In the genomic region with DNA sequence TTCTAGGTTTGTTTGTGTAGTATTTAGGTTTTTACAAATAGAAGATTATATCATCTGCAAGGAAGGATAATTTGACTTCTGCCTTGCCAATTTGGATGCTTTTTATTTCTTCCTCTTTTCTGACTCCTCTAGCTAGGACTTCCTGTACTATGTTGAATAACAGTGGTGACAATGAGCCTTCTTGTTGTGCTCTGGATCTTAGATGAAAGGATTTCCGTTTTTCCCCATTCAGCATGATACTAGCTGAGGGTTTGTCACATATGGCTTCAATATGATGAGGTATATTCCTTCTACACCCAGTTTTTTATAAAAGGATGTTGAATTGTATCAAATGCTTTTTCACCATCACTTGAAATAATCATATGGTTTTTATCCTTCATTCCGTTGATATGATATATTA, we compare ENCODE assay signal across 22 cellular contexts.
"Had no signal": no experiment of that assay in that cellular context is flagged by ENCODE, and none has a peak within 500 bp of the region (broad histone marks: within the 10 kb centered on the region; RNA-seq: fewer than 3 reads in every experiment).

No MANE protein-coding gene starts in this region.

- DNase-seq: KBM-7; MG63; MV-4-11; NCI-H1048; NCI-H1105; NCI-H1417; NCI-H1436 treated with DMSO at 0.1 percent for 48 hours; NCI-H1694 treated with DMSO at 0.1 percent for 48 hours; NCI-H1930; NCI-H2081; NCI-H2107; NCI-H2227 treated with DMSO at 0.1 percent for 48 hours; NCI-H524; NCI-H526 treated with DMSO at 0.1 percent for 48 hours; NCI-H748 treated with DMSO at 0.1 percent for 48 hours; NK-92 treated with Interleukin-12 subunit alpha and Interleukin-12 subunit beta, amount 100 ng/mL, for 24 hours; PC-3; Right ventricle myocardium superior; SIG-M5; SK-N-SH; T-helper 1 cell; T-helper 17 cell had no signal
